1 cellular context compared by ENCODE assay signal in genomic region chr17:73231841-73232586, GRCh38.
TF ChIP-seq lines count a peak whose summit lies in the region.

No MANE protein-coding gene starts in this region.

TF ChIP-seq in K562, 482 proteins besides CTCF, POLR2A, EP300 and RAD21 (continued from another document and continues in another):
- no peak for TF ChIP-seq TRIM25 (IDR thresholded peaks at IDR 0.05; ENCODE audit: borderline replicate concordance)
- TF ChIP-seq KDM5B (IDR thresholded peaks at IDR 0.05; ENCODE audit: insufficient replicate concordance, low read depth, low read length) = peak; percentile 29
- TF ChIP-seq CEBPB (tag; IDR thresholded peaks at IDR 0.05) = no peak
- no peak for TF ChIP-seq NR0B1 (IDR thresholded peaks at IDR 0.05; ENCODE audit: partially characterized antibody)
- TF ChIP-seq ZFX (CRISPR knock-in tag; IDR thresholded peaks at IDR 0.05) = no peak
- TF ChIP-seq ZNF395 (CRISPR knock-in tag; IDR thresholded peaks at IDR 0.05) = no peak
- no peak for TF ChIP-seq ZNF239 (CRISPR knock-in tag; IDR thresholded peaks at IDR 0.05)
- 0 out of 2 replicates have a peak, but pooled peaks have one; percentile 12 for TF ChIP-seq HLTF (IDR thresholded peaks at IDR 0.05)
- peak; percentile 69 for TF ChIP-seq HMGN3 (IDR thresholded peaks at IDR 0.05; ENCODE audit: borderline replicate concordance, extremely low read depth, insufficient read length, low read depth, low read length)
- no peak for TF ChIP-seq CC2D1A (IDR thresholded peaks at IDR 0.05)
- TF ChIP-seq ZKSCAN3 (CRISPR knock-in tag; IDR thresholded peaks at IDR 0.05) = no peak
- no peak for TF ChIP-seq NELFE (IDR thresholded peaks at IDR 0.05; ENCODE audit: insufficient read depth, insufficient read length)
- no peak for TF ChIP-seq MAFF (IDR thresholded peaks at IDR 0.05; ENCODE audit: low read length)
- TF ChIP-seq ZBTB49 (CRISPR knock-in tag; IDR thresholded peaks at IDR 0.05; ENCODE audit: borderline replicate concordance) = no peak
- TF ChIP-seq NR2F6 (CRISPR knock-in tag; IDR thresholded peaks at IDR 0.05) = no peak
- no peak for TF ChIP-seq ZNF444 (CRISPR knock-in tag; IDR thresholded peaks at IDR 0.05)
- no peak for TF ChIP-seq PHF20 (IDR thresholded peaks at IDR 0.05; ENCODE audit: partially characterized antibody)
- no peak for TF ChIP-seq HEY1 (CRISPR knock-in tag; IDR thresholded peaks at IDR 0.05; ENCODE audit: borderline replicate concordance)
- TF ChIP-seq NCOA6 (IDR thresholded peaks at IDR 0.05) = no peak
- peak; percentile 19 for TF ChIP-seq HNRNPLL (IDR thresholded peaks at IDR 0.05; ENCODE audit: low read depth, low read length, poor library complexity, severe bottlenecking)
- TF ChIP-seq HOMEZ (CRISPR knock-in tag; IDR thresholded peaks at IDR 0.05) = no peak
- no peak for TF ChIP-seq GATA2 (CRISPR knock-in tag; IDR thresholded peaks at IDR 0.05)
- TF ChIP-seq STAT5B (CRISPR knock-in tag; IDR thresholded peaks at IDR 0.05) = no peak
- peak; percentile 98 for TF ChIP-seq ZNF740 (CRISPR knock-in tag; IDR thresholded peaks at IDR 0.05)
- peak in 1 of 2 experiments; percentile 91; a peak in 2 of 4 replicates for TF ChIP-seq ZNF740 (tag; IDR thresholded peaks at IDR 0.05)
- peak; percentile 72 for TF ChIP-seq EGR1 (conservative IDR thresholded peaks at IDR 0.05)
- TF ChIP-seq MCM3 (IDR thresholded peaks at IDR 0.05) = no peak
- peak; percentile 20; the same call in 1 of the 2 replicates for TF ChIP-seq XRCC5 (IDR thresholded peaks at IDR 0.05; ENCODE audit: low read depth, low read length)
- TF ChIP-seq CHD7 (IDR thresholded peaks at IDR 0.05; ENCODE audit: low read depth, low read length) = no peak
- no peak for TF ChIP-seq ZNF696 (CRISPR knock-in tag; conservative IDR thresholded peaks at IDR 0.05)
- no peak for TF ChIP-seq RNF219 (CRISPR knock-in tag; IDR thresholded peaks at IDR 0.05)
- peak; percentile 87 for TF ChIP-seq GABPA (tag; conservative IDR thresholded peaks at IDR 0.05; ENCODE audit: low read depth)
- TF ChIP-seq ZNF143 (CRISPR knock-in tag; IDR thresholded peaks at IDR 0.05) = no peak
- no peak for TF ChIP-seq E2F1 (CRISPR knock-in tag; IDR thresholded peaks at IDR 0.05)
- no peak for TF ChIP-seq SAFB2 (IDR thresholded peaks at IDR 0.05; ENCODE audit: borderline replicate concordance, low read depth, low read length, severe bottlenecking)
